ENCODE assay signal across 9 cellular contexts in the genomic region with DNA sequence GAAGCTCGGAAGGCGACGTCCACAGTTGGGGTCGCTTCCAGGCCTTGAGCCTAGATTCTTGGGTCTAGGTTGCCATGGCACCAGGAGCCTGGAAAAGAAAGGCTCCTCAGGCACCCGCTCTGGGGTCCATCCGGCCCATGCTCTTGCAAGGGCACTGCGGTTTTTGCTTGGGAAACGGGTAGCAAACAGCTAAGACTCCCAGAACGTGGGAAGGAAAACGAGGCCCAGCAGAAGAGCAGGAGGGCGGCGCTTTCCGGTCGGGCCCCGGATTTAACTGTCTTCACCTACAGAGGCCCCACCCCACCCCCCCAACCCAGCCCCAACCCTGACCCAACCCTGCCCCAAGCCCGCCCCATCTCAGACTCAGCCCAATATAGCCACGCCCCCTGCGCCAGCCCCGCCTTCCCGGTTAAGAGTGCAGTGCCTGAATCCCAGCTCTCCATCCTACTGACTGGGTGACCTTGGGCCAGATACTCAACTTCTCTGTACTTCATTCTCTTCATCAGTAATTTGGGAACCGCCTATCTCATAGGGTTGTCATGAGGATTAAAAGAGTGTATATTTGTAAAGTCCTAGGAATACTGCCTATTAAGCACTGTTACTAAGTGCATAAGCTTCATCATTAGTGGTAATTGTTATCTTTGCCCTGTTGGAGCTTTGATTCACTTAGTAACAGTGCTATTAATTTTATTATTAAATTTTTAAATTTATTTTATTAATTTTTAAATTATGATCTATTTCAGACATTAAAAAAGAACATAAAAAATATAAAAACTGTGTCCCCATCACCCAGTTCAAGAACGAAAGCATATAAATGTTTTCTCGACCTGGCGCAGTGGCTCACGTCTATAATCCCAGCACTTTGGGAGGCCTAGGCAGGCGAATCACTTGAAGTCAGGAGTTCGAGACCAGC. TPM values are rescaled to one million over a fixed set of nuclear protein-coding genes. Genes with fewer than 3 reads are reported as not detected.
DNase-seq lines count a peak whose midpoint lies in the region; ATAC-seq, FAIRE-seq and TF ChIP-seq lines count a peak whose summit lies in the region.
"Had no signal": no experiment of that assay in that cellular context is flagged by ENCODE, and none has a peak within 500 bp of the region (broad histone marks: within the 10 kb centered on the region; RNA-seq: fewer than 3 reads in every experiment).

No MANE protein-coding gene starts in this region.

- WGBS in right lobe of liver (ENCODE audit: insufficient coverage, low coverage, low lambda C conversion rate, missing lambda C conversion rate), result 76% methylated on average over 9 of the region's 27 CpGs
- 77% methylated on average over 27 of the region's 27 CpGs for WGBS in HepG2 (ENCODE audit: low lambda C conversion rate)
- 72% methylated on average over 26 of the region's 27 CpGs for WGBS in esophagus muscularis mucosa

- intact Hi-C loops in right lobe of liver (cut with DNase I) (no loop called here), HepG2 (cut with micrococcal nuclease; ENCODE audit: unreplicated experiment) (no loop called here), upper lobe of right lung (cut with DNase I) (no loop called here), esophagus muscularis mucosa (cut with DNase I) (no loop called here)

- H3K4me3 ChIP-seq in right lobe of liver (no peak overlapping the region), HepG2 (replicated peaks in 1 of 3; ENCODE audit: insufficient read depth in 1 of 3, low read depth in 2 of 3, low read length in 3 of 3) (no peak overlapping the region), upper lobe of right lung (no peak overlapping the region), esophagus muscularis mucosa (no peak overlapping the region)

- H3K27me3 ChIP-seq in right lobe of liver (no peaks in the 10 kb centered on the region), HepG2 (ENCODE audit: control insufficient read depth in 1 of 2, insufficient read depth in 2 of 2, low read length in 2 of 2) (no peaks in the 10 kb centered on the region), upper lobe of right lung (no peaks in the 10 kb centered on the region), esophagus muscularis mucosa (no peaks in the 10 kb centered on the region)

- in situ Hi-C loops in HepG2 (cut with HindIII; ENCODE audit: extremely low pct_ligation_motif_present, low pct_unique_long_range_greater_than_20kb), result no loop called here

- CTCF ChIA-PET in HepG2 (lab: Yijun Ruan, JAX; ENCODE audit: low intra/inter-chr PET ratio, low total read pairs), result no interaction called here

- DNase-seq in right lobe of liver (peak in 1 of 3 donors; percentile 63), HepG2 (ENCODE audit: low spot score) (no peak), iPS-NIHi11 (ENCODE audit: low spot score) (peak; percentile 93), upper lobe of right lung (peak; percentile 77), NOMO-1 treated with dmso at 0.1 percent for 144 hours (lab: John Stamatoyannopoulos, UW; ENCODE audit: unreplicated experiment) (no peak), esophagus muscularis mucosa (ENCODE audit: extremely low spot score) (no peak)
- peak; percentile 41 for DNase-seq in activated CD4-positive, CD25-positive, alpha-beta regulatory T cell treated with anti-CD3 and anti-CD28 coated beads, Interleukin-2, amount 50 U/mL, for 72 hours

- no peak overlapping the region for H3K9ac ChIP-seq in HepG2 (ENCODE audit: insufficient read depth, low read depth, low read length)

- no peaks in the 10 kb centered on the region for H3K79me2 ChIP-seq in HepG2 (ENCODE audit: insufficient read depth, low read length)

- TF ChIP-seq RAD21 in HepG2 (CRISPR knock-in tag; IDR thresholded peaks at IDR 0.05), result no peak

- H3K9me3 ChIP-seq in right lobe of liver (no peaks in the 10 kb centered on the region), HepG2 (ENCODE audit: low read length) (no peaks in the 10 kb centered on the region), upper lobe of right lung (no peaks in the 10 kb centered on the region), esophagus muscularis mucosa (no peaks in the 10 kb centered on the region)

- BruUV-seq in HepG2 (replicated peaks; lab: Mats Ljungman, UMichigan), result no TSS peak

- H3K36me3 ChIP-seq in right lobe of liver (no peaks in the 10 kb centered on the region), HepG2 (replicated peaks in 1 of 2; ENCODE audit: control insufficient read depth in 1 of 2, insufficient read depth in 2 of 2, low read length in 2 of 2) (no peaks in the 10 kb centered on the region), upper lobe of right lung (no peaks in the 10 kb centered on the region), esophagus muscularis mucosa (no peaks in the 10 kb centered on the region)

- no peak overlapping the region for H2AFZ ChIP-seq in HepG2 (ENCODE audit: low read length)

- no peak overlapping the region for H3K4me2 ChIP-seq in HepG2 (ENCODE audit: low read depth, low read length)

- POLR2A ChIA-PET in HepG2 (lab: Yijun Ruan, JAX), result no interaction called here

- TF ChIP-seq POLR2A in right lobe of liver (IDR thresholded peaks at IDR 0.05) (no peak), HepG2 (IDR thresholded peaks at IDR 0.05; ENCODE audit: insufficient read depth in 1 of 2, low read depth in 2 of 2, low read length in 2 of 2) (no peak), esophagus muscularis mucosa (IDR thresholded peaks at IDR 0.05; ENCODE audit: low read depth) (no peak)

- H4K20me1 ChIP-seq in HepG2 (ENCODE audit: insufficient read depth, low read length), result no peaks in the 10 kb centered on the region

- H3K27ac ChIP-seq in right lobe of liver (no peak overlapping the region), HepG2 (ENCODE audit: extremely low read length, insufficient read depth, low read length) (no peak overlapping the region), upper lobe of right lung (no peak overlapping the region), esophagus muscularis mucosa (replicated peaks in 1 of 4) (no peak overlapping the region)

- no peaks in the 10 kb centered on the region for H3K4me1 ChIP-seq in right lobe of liver
- H3K4me1 ChIP-seq in HepG2 (ENCODE audit: insufficient read depth, low read length), result peaks cover 7% of the 10 kb centered on the region
- H3K4me1 ChIP-seq in upper lobe of right lung, result peaks cover 6% of the 10 kb centered on the region
- H3K4me1 ChIP-seq in esophagus muscularis mucosa, result peaks cover 0 to 5% (median 0%) of the 10 kb centered on the region in 4 donors

- TF ChIP-seq CTCF in right lobe of liver (IDR thresholded peaks at IDR 0.05) (no peak), HepG2 (CRISPR knock-in tag; IDR thresholded peaks at IDR 0.05) (no peak), upper lobe of right lung (IDR thresholded peaks at IDR 0.05) (no peak), esophagus muscularis mucosa (IDR thresholded peaks at IDR 0.05) (no peak)

- no peak for TF ChIP-seq EP300 in HepG2 (IDR thresholded peaks at IDR 0.05; ENCODE audit: low read depth in 2 of 2, low read length in 2 of 2)
- TF ChIP-seq EP300 in HepG2 (CRISPR knock-in tag; IDR thresholded peaks at IDR 0.05; ENCODE audit: borderline replicate concordance), result no peak
- TF ChIP-seq EP300 in esophagus muscularis mucosa (IDR thresholded peaks at IDR 0.05), result no peak

- peak; percentile 30 to 67 (median 52) for ATAC-seq in right lobe of liver
- ATAC-seq in HepG2, result no peak
- ATAC-seq in upper lobe of right lung, result peak; percentile 47
- ATAC-seq in HG03159 (IDR thresholded peaks at IDR 0.05; ENCODE audit: unreplicated experiment), result no peak

- no peak for FAIRE-seq in HepG2 (lab: Jason Lieb, UNC)
- FAIRE-seq: TTC549 had no signal

TF ChIP-seq in HepG2, 621 proteins besides CTCF, POLR2A, EP300 and RAD21 (continues in another document):
- TF ChIP-seq ATAD3A (CRISPR knock-in tag; IDR thresholded peaks at IDR 0.05), result no peak
- TF ChIP-seq ZNF563 (CRISPR knock-in tag; IDR thresholded peaks at IDR 0.05), result no peak
- TF ChIP-seq, protein P1, sequence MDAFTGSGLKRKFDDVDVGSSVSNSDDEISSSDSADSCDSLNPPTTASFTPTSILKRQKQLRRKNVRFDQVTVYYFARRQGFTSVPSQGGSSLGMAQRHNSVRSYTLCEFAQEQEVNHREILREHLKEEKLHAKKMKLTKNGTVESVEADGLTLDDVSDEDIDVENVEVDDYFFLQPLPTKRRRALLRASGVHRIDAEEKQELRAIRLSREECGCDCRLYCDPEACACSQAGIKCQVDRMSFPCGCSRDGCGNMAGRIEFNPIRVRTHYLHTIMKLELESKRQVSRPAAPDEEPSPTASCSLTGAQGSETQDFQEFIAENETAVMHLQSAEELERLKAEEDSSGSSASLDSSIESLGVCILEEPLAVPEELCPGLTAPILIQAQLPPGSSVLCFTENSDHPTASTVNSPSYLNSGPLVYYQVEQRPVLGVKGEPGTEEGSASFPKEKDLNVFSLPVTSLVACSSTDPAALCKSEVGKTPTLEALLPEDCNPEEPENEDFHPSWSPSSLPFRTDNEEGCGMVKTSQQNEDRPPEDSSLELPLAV (CRISPR knock-in tag; conservative IDR thresholded peaks at IDR 0.05; ENCODE audit: low read depth), result no peak
- no peak for TF ChIP-seq GLI4 (CRISPR knock-in tag; IDR thresholded peaks at IDR 0.05; ENCODE audit: borderline replicate concordance)

RNA-seq across cellular contexts. Expression of gene SMAD6, which starts 28.4 kb away (rescaled TPM):
- total RNA-seq in right lobe of liver (10 to 100 TPM; 10.5 to 17.2 (median 12.3) TPM), HepG2 (2016; rRNA removed; fragmentation: Illumina TruSeq; extraction: Trizol) (2.6 and 4.4 TPM in 2 replicates), upper lobe of right lung (167 TPM), esophagus muscularis mucosa (10 to 100 TPM in 3 of 4 donors, 1 to 10 TPM in 1; 9.4 to 18.9 (median 14.3) TPM)
- 0.79 and 0.91 TPM in 2 replicates for total RNA-seq in HepG2 (2016; cell fraction: cytosol; rRNA removed; fragmentation: Illumina TruSeq; extraction: Trizol; ENCODE audit: low read depth)
- total RNA-seq in HepG2 (2016; cell fraction: insoluble cytoplasmic fraction; rRNA removed; fragmentation: Illumina TruSeq; extraction: Trizol), result 2.3 and 4.5 TPM in 2 replicates
- total RNA-seq in HepG2 (2016; cell fraction: membrane; rRNA removed; fragmentation: Illumina TruSeq; extraction: Trizol), result 2.0 and 2.2 TPM in 2 replicates
- 7.0 and 9.1 TPM in 2 replicates for total RNA-seq in HepG2 (2016; cell fraction: nucleus; rRNA removed; fragmentation: Illumina TruSeq; extraction: Trizol)
- polyA plus RNA-seq in HepG2 (2011; rRNA removed), result 3.1 and 3.3 TPM in 2 replicates
- polyA plus RNA-seq in HepG2 (2011; cell fraction: cytosol; rRNA removed), result 1.3 and 2.9 TPM in 2 replicates
- polyA plus RNA-seq in HepG2 (2011; cell fraction: nucleus; rRNA removed), result 6.7 and 14.1 TPM in 2 replicates
- 3.3 and 3.9 TPM in 2 replicates for polyA plus RNA-seq in HepG2 (2012)
- polyA plus RNA-seq in HepG2 (2016; cell fraction: cytosol; fragmentation: Illumina TruSeq; extraction: Trizol; ENCODE audit: low read depth), result 1.1 and 2.0 TPM in 2 replicates
- polyA plus RNA-seq in HepG2 (2016; cell fraction: insoluble cytoplasmic fraction; fragmentation: Illumina TruSeq; extraction: Trizol; ENCODE audit: low read depth), result 2.3 and 2.9 TPM in 2 replicates
- 1.5 and 2.1 TPM in 2 replicates for polyA plus RNA-seq in HepG2 (2016; cell fraction: membrane; fragmentation: Illumina TruSeq; extraction: Trizol; ENCODE audit: low read depth)
- polyA plus RNA-seq in HepG2 (2016; cell fraction: nucleus; fragmentation: Illumina TruSeq; extraction: Trizol; ENCODE audit: insufficient read depth, low read depth), result 7.1 and 8.1 TPM in 2 replicates
- polyA minus RNA-seq in HepG2 (2011; rRNA and poly(A)+ RNA removed; ENCODE audit: low replicate concordance), result 19.3 and 109 TPM in 2 replicates
- 5.3 and 5.6 TPM in 2 replicates for polyA minus RNA-seq in HepG2 (2011; cell fraction: cytosol; rRNA and poly(A)+ RNA removed)
- 11.7 and 25.1 TPM in 2 replicates for polyA minus RNA-seq in HepG2 (2011; cell fraction: nucleus; rRNA and poly(A)+ RNA removed)

Comparison
In these comparisons a context has a peak if more than half of its experiments do, and no peak if none do; other contexts are left out.
1. ATAC-seq: peak in right lobe of liver (4 of 4) and upper lobe of right lung (single experiment); none in HepG2 (single experiment) and HG03159 (single experiment).
2. DNase-seq: peak in activated CD4-positive, CD25-positive, alpha-beta regulatory T cell treated with anti-CD3 and anti-CD28 coated beads, Interleukin-2, amount 50 U/mL, for 72 hours (single experiment), iPS-NIHi11 (single experiment) and upper lobe of right lung (single experiment); none in HepG2 (single experiment), NOMO-1 treated with dmso at 0.1 percent for 144 hours (single experiment) and esophagus muscularis mucosa (single experiment).